8 cellular contexts compared by ENCODE assay signal in the genomic region with DNA sequence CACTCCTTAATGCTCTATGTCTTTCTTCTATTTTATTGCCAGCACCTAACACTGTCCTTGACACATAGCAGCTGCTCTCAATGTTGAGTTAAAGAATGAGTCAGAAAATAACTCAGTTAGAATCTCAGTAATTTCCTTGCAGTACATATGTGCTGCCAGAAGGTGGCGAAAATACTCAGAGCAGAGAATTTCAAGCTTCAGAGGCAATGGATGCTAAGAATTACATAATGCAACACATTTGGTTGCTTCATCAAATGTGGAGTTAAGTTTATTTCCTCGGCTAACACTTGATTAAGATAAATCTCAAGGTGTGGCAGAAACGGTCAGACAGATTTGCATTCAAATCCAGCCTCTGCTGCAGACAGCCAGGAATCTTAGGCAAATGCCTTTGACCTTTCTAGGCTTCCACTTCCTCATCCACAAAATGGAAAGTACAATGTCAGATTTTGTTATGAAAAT.
A peak's percentile ranks its signal among the peaks of the same experiment; 100 is the strongest.
DNase-seq lines count a peak whose midpoint lies in the region; ATAC-seq and TF ChIP-seq lines count a peak whose summit lies in the region.

No MANE protein-coding gene starts in this region.

- peak; percentile 72 for TF ChIP-seq RAD21 in neural cell (conservative IDR thresholded peaks at IDR 0.05)

- H3K36me3 ChIP-seq in neural cell (ENCODE audit: insufficient read depth, low read length) = no peaks in the 10 kb centered on the region

- peak; percentile 89 for TF ChIP-seq CTCF in fibroblast of mammary gland (conservative IDR thresholded peaks at IDR 0.05; ENCODE audit: control insufficient read depth, insufficient read depth, low read depth, low read length)
- TF ChIP-seq CTCF in neural cell (IDR thresholded peaks at IDR 0.05; ENCODE audit: poor library complexity, severe bottlenecking) = peak; percentile 85

- no peak overlapping the region for H3K9ac ChIP-seq in neural cell (ENCODE audit: low read length)

- H4K20me1 ChIP-seq in neural cell (ENCODE audit: insufficient read depth) = no peaks in the 10 kb centered on the region

- DNase-seq in DMS53 (lab: John Stamatoyannopoulos, UW) (peak; percentile 79), NCI-H460 (ENCODE audit: extremely low read depth, low read depth) (peak; percentile 78), fibroblast of mammary gland (ENCODE audit: low read depth) (peak; percentile 88), D341Med (ENCODE audit: low spot score) (no peak)
- DNase-seq in activated CD4-positive, alpha-beta T cell treated with anti-CD3 and anti-CD28 coated beads, Interleukin-2, amount 50 U/mL, for 1 hour = peak; percentile 24

- no peaks in the 10 kb centered on the region for H3K9me2 ChIP-seq in neural cell (ENCODE audit: insufficient read depth, low read length)

- ATAC-seq in GM19452 (IDR thresholded peaks at IDR 0.05; ENCODE audit: unreplicated experiment) = peak; percentile 85
- peak; percentile 93 for ATAC-seq in HG03378 (IDR thresholded peaks at IDR 0.05; ENCODE audit: unreplicated experiment)

- no peak for TF ChIP-seq EP300 in neural cell (conservative IDR thresholded peaks at IDR 0.05; ENCODE audit: poor library complexity, severe bottlenecking)

- H3K27ac ChIP-seq in neural cell (ENCODE audit: low read length) = no peak overlapping the region

- no peak overlapping the region for H3K4me3 ChIP-seq in fibroblast of mammary gland (ENCODE audit: control insufficient read depth, low read depth, low read length)
- H3K4me3 ChIP-seq in neural cell (ENCODE audit: low read length) = no peak overlapping the region

- H3K79me2 ChIP-seq in neural cell (replicated peaks; ENCODE audit: insufficient read depth, low read length) = no peaks in the 10 kb centered on the region

- no peaks in the 10 kb centered on the region for H3F3A ChIP-seq in neural cell (ENCODE audit: insufficient read depth, low read length, poor library complexity, severe bottlenecking)

- no peaks in the 10 kb centered on the region for H3K27me3 ChIP-seq in neural cell (ENCODE audit: insufficient read depth, low read depth, low read length)

- no peak overlapping the region for H2AFZ ChIP-seq in neural cell (ENCODE audit: low read depth, low read length)

- no peak overlapping the region for H3K4me2 ChIP-seq in neural cell (ENCODE audit: low read length)

- H3K9me3 ChIP-seq in neural cell (ENCODE audit: low read length) = no peaks in the 10 kb centered on the region

TF ChIP-seq in neural cell, 6 proteins besides CTCF, POLR2A, EP300 and RAD21:
- TF ChIP-seq, protein P1, sequence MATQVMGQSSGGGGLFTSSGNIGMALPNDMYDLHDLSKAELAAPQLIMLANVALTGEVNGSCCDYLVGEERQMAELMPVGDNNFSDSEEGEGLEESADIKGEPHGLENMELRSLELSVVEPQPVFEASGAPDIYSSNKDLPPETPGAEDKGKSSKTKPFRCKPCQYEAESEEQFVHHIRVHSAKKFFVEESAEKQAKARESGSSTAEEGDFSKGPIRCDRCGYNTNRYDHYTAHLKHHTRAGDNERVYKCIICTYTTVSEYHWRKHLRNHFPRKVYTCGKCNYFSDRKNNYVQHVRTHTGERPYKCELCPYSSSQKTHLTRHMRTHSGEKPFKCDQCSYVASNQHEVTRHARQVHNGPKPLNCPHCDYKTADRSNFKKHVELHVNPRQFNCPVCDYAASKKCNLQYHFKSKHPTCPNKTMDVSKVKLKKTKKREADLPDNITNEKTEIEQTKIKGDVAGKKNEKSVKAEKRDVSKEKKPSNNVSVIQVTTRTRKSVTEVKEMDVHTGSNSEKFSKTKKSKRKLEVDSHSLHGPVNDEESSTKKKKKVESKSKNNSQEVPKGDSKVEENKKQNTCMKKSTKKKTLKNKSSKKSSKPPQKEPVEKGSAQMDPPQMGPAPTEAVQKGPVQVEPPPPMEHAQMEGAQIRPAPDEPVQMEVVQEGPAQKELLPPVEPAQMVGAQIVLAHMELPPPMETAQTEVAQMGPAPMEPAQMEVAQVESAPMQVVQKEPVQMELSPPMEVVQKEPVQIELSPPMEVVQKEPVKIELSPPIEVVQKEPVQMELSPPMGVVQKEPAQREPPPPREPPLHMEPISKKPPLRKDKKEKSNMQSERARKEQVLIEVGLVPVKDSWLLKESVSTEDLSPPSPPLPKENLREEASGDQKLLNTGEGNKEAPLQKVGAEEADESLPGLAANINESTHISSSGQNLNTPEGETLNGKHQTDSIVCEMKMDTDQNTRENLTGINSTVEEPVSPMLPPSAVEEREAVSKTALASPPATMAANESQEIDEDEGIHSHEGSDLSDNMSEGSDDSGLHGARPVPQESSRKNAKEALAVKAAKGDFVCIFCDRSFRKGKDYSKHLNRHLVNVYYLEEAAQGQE (IDR thresholded peaks at IDR 0.05; ENCODE audit: borderline replicate concordance) = no peak
- TF ChIP-seq TAF1 (IDR thresholded peaks at IDR 0.05; ENCODE audit: low read depth) (no peak), SMC3 (conservative IDR thresholded peaks at IDR 0.05; ENCODE audit: poor library complexity) (peak; percentile 80), EZH2 (IDR thresholded peaks at IDR 0.05; ENCODE audit: borderline replicate concordance, insufficient read depth, low read length, poor library complexity, severe bottlenecking) (no peak), MXI1 (conservative IDR thresholded peaks at IDR 0.05; ENCODE audit: poor library complexity, severe bottlenecking) (no peak)
